17 cellular contexts compared by ENCODE assay signal in the genomic region with DNA sequence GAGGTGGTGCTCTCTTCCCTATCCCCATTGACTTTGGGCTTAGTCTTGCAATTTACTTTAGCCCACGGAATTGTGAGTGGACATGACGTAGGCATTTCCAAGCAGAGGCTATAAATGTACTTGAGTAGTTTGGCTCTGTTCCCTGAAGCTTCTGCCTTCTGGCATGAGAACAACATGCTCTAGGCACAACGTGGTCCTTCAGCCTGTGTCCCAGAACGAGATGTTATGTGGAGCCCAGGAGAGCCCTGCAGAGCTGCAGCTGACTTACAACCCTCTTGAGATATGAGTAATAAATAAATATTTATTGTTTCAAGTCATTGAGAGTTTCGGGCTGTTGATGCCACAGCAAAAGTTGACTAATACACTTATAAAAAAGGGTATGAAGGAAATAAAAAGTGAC.
A peak's percentile ranks its signal among the peaks of the same experiment; 100 is the strongest.
DNase-seq lines count a peak whose midpoint lies in the region; ATAC-seq, FAIRE-seq and TF ChIP-seq lines count a peak whose summit lies in the region.
"Had no signal": no experiment of that assay in that cellular context is flagged by ENCODE, and none has a peak within 500 bp of the region (broad histone marks: within the 10 kb centered on the region; RNA-seq: fewer than 3 reads in every experiment).

No MANE protein-coding gene starts in this region.

- no peak overlapping the region for H2BK5ac ChIP-seq in mesendoderm (ENCODE audit: low read length)

- H3K18ac ChIP-seq in mesendoderm (ENCODE audit: low read length): no peak overlapping the region

- no peak for TF ChIP-seq POLR2A in heart left ventricle (IDR thresholded peaks at IDR 0.05)

- ATAC-seq in T-helper 17 cell (no peak), heart left ventricle (peak; percentile 83 to 90 (median 88)), GM19395 (IDR thresholded peaks at IDR 0.05; ENCODE audit: unreplicated experiment) (no peak), GM19397 (IDR thresholded peaks at IDR 0.05; ENCODE audit: unreplicated experiment) (no peak)
- ATAC-seq: activated CD8-positive, alpha-beta T cell treated with anti-CD3 and anti-CD28 coated beads for 36 hours had no signal

- no peak overlapping the region for H3K4me3 ChIP-seq in heart left ventricle
- H3K4me3 ChIP-seq in small intestine (ENCODE audit: low read depth in 1 of 2, low read length in 2 of 2): no peak overlapping the region
- no peak overlapping the region for H3K4me3 ChIP-seq in mesendoderm (ENCODE audit: low read length)
- H3K4me3 ChIP-seq: ascending aorta, SJSA1, thoracic aorta had no signal

- peak overlapping the region; percentile 1 for H3K4me3 Mint-ChIP-seq in T-helper 17 cell
- H3K4me3 Mint-ChIP-seq: activated CD8-positive, alpha-beta T cell treated with anti-CD3 and anti-CD28 coated beads for 36 hours; CD4-positive, alpha-beta memory T cell had no signal

- H3K27me3 ChIP-seq in heart left ventricle (no peaks in the 10 kb centered on the region), small intestine (ENCODE audit: control insufficient read depth in 2 of 2, insufficient read depth in 2 of 2, low read length in 2 of 2) (no peaks in the 10 kb centered on the region), mesendoderm (ENCODE audit: insufficient read depth, low read length, poor library complexity) (no peaks in the 10 kb centered on the region)
- H3K27me3 ChIP-seq: ascending aorta, SJSA1 had no signal

- H4K5ac ChIP-seq in mesendoderm (ENCODE audit: low read length): no peak overlapping the region

- H3K36me3 Mint-ChIP-seq in T-helper 17 cell (ENCODE audit: low read depth): peaks cover 2% of the 10 kb centered on the region
- H3K36me3 Mint-ChIP-seq: CD4-positive, alpha-beta memory T cell had no signal

- TF ChIP-seq CTCF in heart left ventricle (IDR thresholded peaks at IDR 0.05): no peak

- no peak overlapping the region for H3K4me2 ChIP-seq in mesendoderm (ENCODE audit: low read length)

- no peak overlapping the region for H3K27ac Mint-ChIP-seq in T-helper 17 cell
- H3K27ac Mint-ChIP-seq: activated CD8-positive, alpha-beta T cell treated with anti-CD3 and anti-CD28 coated beads for 36 hours; CD4-positive, alpha-beta memory T cell had no signal

- no peaks in the 10 kb centered on the region for H3K79me1 ChIP-seq in mesendoderm (ENCODE audit: low read length)

- intact Hi-C loops in heart left ventricle (cut with DNase I): no loop called here

- no peaks in the 10 kb centered on the region for H3K36me3 ChIP-seq in heart left ventricle
- no peaks in the 10 kb centered on the region for H3K36me3 ChIP-seq in small intestine (ENCODE audit: control insufficient read depth in 2 of 2, insufficient read depth in 2 of 2, low read length in 2 of 2)
- H3K36me3 ChIP-seq in mesendoderm (ENCODE audit: control insufficient read depth, insufficient read depth, low read length): no peaks in the 10 kb centered on the region
- H3K36me3 ChIP-seq: ascending aorta, SJSA1, thoracic aorta had no signal

- peaks cover 10% of the 10 kb centered on the region for H3K27me3 Mint-ChIP-seq in T-helper 17 cell

- H3K56ac ChIP-seq in mesendoderm (ENCODE audit: low read length): no peak overlapping the region

- H2BK15ac ChIP-seq in mesendoderm (replicated peaks; ENCODE audit: low read depth): no peak overlapping the region

- no peak overlapping the region for H3K4ac ChIP-seq in mesendoderm (ENCODE audit: low read depth, low read length)

- FAIRE-seq in small intestine (lab: Jason Lieb, UNC): no peak
- FAIRE-seq: GM18507, keratinocyte had no signal

- no peaks in the 10 kb centered on the region for H3K4me1 Mint-ChIP-seq in T-helper 17 cell
- H3K4me1 Mint-ChIP-seq: CD4-positive, alpha-beta memory T cell had no signal

- H3K79me2 ChIP-seq in mesendoderm (ENCODE audit: control insufficient read depth, insufficient read depth, low read length): no peaks in the 10 kb centered on the region

- H3K9me3 ChIP-seq in T-helper 17 cell (ENCODE audit: control insufficient read depth, low read length, poor library complexity, severe bottlenecking): no peaks in the 10 kb centered on the region
- H3K9me3 ChIP-seq in heart left ventricle: no peaks in the 10 kb centered on the region
- no peaks in the 10 kb centered on the region for H3K9me3 ChIP-seq in small intestine (ENCODE audit: control insufficient read depth, low read depth)
- H3K9me3 ChIP-seq: ascending aorta, SJSA1, thoracic aorta had no signal

- no peak overlapping the region for H3K23ac ChIP-seq in mesendoderm (ENCODE audit: low read length)

- no peak overlapping the region for H4K8ac ChIP-seq in mesendoderm (ENCODE audit: low read depth, low read length)

- no peak overlapping the region for H2BK120ac ChIP-seq in mesendoderm (ENCODE audit: low read depth, low read length)

- DNase-seq in DMS79 (lab: John Stamatoyannopoulos, UW) (peak; percentile 77), T-helper 17 cell (no peak), heart left ventricle (peak in 3 of 5 donors; percentile 15 to 73 (median 54)), small intestine (peak; percentile 2), mesendoderm (no peak), amniotic stem cell (lab: John Stamatoyannopoulos, UW) (no peak)
- DNase-seq: activated CD8-positive, alpha-beta T cell treated with anti-CD3 and anti-CD28 coated beads for 36 hours; CD4-positive, alpha-beta memory T cell; GOT3; NCI-H226 had no signal

- no peak overlapping the region for H3K9ac ChIP-seq in mesendoderm (ENCODE audit: low read length)

- WGBS in heart left ventricle, 4 donors: 20 to 53% (median 24%) methylated on average over 5 of the region's 5 CpGs
- 50 to 55% (median 51%) methylated on average over 5 of the region's 5 CpGs for WGBS in small intestine, 3 donors
- WGBS in mesendoderm (ENCODE audit: extremely low coverage, insufficient coverage, low lambda C conversion rate): no CpG with 5 or more reads among the region's 5 CpGs

- H3K27ac ChIP-seq in heart left ventricle (peak overlapping the region in 1 of 12 donors; percentile 49), small intestine (ENCODE audit: low read depth in 1 of 2, low read length in 1 of 2) (no peak overlapping the region), mesendoderm (ENCODE audit: low read depth, low read length) (no peak overlapping the region)
- H3K27ac ChIP-seq: SJSA1 had no signal

- no peak overlapping the region for H2AK5ac ChIP-seq in mesendoderm (ENCODE audit: low read length)

- peaks cover 0 to 32% (median 3%) of the 10 kb centered on the region in 12 donors for H3K4me1 ChIP-seq in heart left ventricle
- no peaks in the 10 kb centered on the region for H3K4me1 ChIP-seq in small intestine (ENCODE audit: control insufficient read depth in 2 of 2, insufficient read depth in 1 of 2, low read depth in 1 of 2, low read length in 1 of 2)
- no peaks in the 10 kb centered on the region for H3K4me1 ChIP-seq in mesendoderm (ENCODE audit: control insufficient read depth, low read depth, low read length)
- H3K4me1 ChIP-seq: SJSA1 had no signal

Comparison
In these comparisons a context has a peak if more than half of its experiments do, and no peak if none do; other contexts are left out.
1. DNase-seq: peak in DMS79 (single experiment), heart left ventricle (3 of 5) and small intestine (single experiment); none in T-helper 17 cell (0 of 3), mesendoderm (single experiment) and amniotic stem cell (single experiment).
2. ATAC-seq: peak in heart left ventricle (4 of 4); none in T-helper 17 cell (single experiment), GM19395 (single experiment) and GM19397 (single experiment).